8 cellular contexts compared by ENCODE assay signal in the genomic region with DNA sequence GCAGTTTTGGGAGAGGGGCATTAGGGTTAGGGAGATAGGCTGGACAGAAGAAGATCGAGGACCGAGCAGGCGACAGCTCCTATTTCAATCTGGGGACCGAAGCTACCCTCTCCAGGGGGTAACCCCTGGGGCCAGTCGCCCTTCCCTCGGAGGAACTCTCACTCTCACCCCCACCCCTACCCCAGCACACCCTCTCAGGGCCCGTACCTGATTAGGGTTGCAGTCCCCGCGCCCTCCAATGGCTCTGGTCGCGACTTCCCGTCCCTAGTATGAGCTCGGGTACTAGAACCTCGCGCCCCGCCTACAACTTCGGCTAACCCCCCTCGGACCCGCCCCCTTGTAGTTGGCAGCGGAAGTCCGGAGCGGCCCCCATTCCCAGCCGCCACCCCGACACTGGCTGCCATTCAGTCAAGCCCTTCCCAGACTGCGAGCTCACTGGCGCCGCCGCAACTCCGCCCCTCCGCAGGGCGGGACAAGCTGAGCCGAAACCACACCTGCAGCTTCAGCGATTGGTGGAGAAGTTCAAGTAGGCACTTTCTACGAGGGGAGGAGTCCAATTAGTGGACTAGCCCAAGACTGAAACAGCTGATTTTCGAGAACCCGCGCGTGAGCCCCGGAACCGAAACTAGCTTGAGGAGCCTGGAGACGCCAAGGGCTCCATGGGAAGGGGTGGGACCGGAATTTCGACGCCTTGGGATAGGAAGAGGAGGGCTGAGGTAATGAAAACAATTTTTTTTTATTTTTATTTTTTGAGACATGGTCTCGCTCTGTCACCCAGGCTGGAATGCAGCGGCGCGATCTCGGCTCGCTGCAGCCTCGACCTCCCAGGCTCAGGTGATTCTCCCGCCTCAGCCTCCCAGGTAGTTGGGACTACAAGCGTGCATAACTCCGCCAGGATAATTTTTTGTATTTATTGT. TPM values are rescaled to one million over a fixed set of nuclear protein-coding genes. Genes with fewer than 3 reads are reported as not detected.
DNase-seq lines count a peak whose midpoint lies in the region; ATAC-seq, FAIRE-seq and TF ChIP-seq lines count a peak whose summit lies in the region.

A gene (minus strand): TSS at position 257 of the 917 bp plus-strand sequence. CDS start 3,536 bp downstream, outside the sequence.

- H3K36me3 ChIP-seq in adipocyte (ENCODE audit: control insufficient read depth, insufficient read depth, low read length, severe bottlenecking) (peaks cover 21% of the 10 kb centered on the region), pancreas (peaks cover 0 to 12% (median 5%) of the 10 kb centered on the region in 3 donors), tibial artery (peaks cover 13 to 15% (median 13%) of the 10 kb centered on the region in 3 donors)

- peak; percentile 99 for FAIRE-seq in pancreas (lab: Jason Lieb, UNC)

- H3K27me3 ChIP-seq in adipocyte (replicated peaks; ENCODE audit: control insufficient read depth, insufficient read depth, low read length) (no peaks in the 10 kb centered on the region), pancreas (no peaks in the 10 kb centered on the region), tibial artery (no peaks in the 10 kb centered on the region)

- H3K4me1 ChIP-seq in adipocyte (ENCODE audit: control insufficient read depth, insufficient read depth, low read length) (peaks cover 16% of the 10 kb centered on the region), pancreas (peaks cover 0 to 8% (median 6%) of the 10 kb centered on the region in 3 donors), tibial artery (peaks cover 0 to 24% (median 13%) of the 10 kb centered on the region in 4 donors)

- TF ChIP-seq CTCF in GM12875 (IDR thresholded peaks at IDR 0.05; ENCODE audit: borderline replicate concordance, insufficient read depth, low read depth, low read length) (no peak), pancreas (IDR thresholded peaks at IDR 0.05) (no peak), tibial artery (IDR thresholded peaks at IDR 0.05) (no peak)

- H3K27ac ChIP-seq in pancreas (peak within 1 kb of the TSS; percentile 73 to 99 (median 96)), tibial artery (peak within 1 kb of the TSS; percentile 89 to 93)

- ATAC-seq in HG02798 (IDR thresholded peaks at IDR 0.05; ENCODE audit: poor library complexity, unreplicated experiment) (peak; percentile 98), Right ventricle myocardium superior (ENCODE audit: poor library complexity) (peak; percentile 99), pancreas (peak; percentile 95 to 98 (median 97))

- peak within 1 kb of the TSS; percentile 88 for H3K4me3 ChIP-seq in GM12875 (ENCODE audit: low read depth, low read length)
- peak within 1 kb of the TSS; percentile 99 for H3K4me3 ChIP-seq in adipocyte (ENCODE audit: low read length)
- peak within 1 kb of the TSS; percentile 47 to 82 (median 72) for H3K4me3 ChIP-seq in pancreas
- peak within 1 kb of the TSS; percentile 79 to 89 for H3K4me3 ChIP-seq in tibial artery

- H3K9me3 ChIP-seq in adipocyte (ENCODE audit: control insufficient read depth, low read length) (no peaks in the 10 kb centered on the region), pancreas (no peaks in the 10 kb centered on the region), tibial artery (no peaks in the 10 kb centered on the region)

- intact Hi-C loops in Right ventricle myocardium superior (cut with DNase I) (loop anchor here (10.0 kb wide), 2 partner anchors 55 to 105 kb away; a partner anchor contains a TSS), pancreas (cut with DNase I) (loop anchor here in 1 of 3 donors (10.0 kb wide), 1 partner anchor 75 kb away; no protein-coding TSS in a partner anchor), tibial artery (cut with DNase I; ENCODE audit: low total_unique reads) (loop anchor here (2.0 kb wide), 1 partner anchor 105 kb away; no protein-coding TSS in a partner anchor)

- peak within 1 kb of the TSS; percentile 100 for H3K9ac ChIP-seq in adipocyte (ENCODE audit: low read length)

- WGBS in pancreas, 2 donors: 0% methylated on average over 54 of the region's 54 CpGs

- peak; percentile 98 for DNase-seq in NCI-H1436 (lab: John Stamatoyannopoulos, UW)
- peak; percentile 98 for DNase-seq in T follicular helper cell (ENCODE audit: low read depth)
- peak; percentile 100 for DNase-seq in adipocyte (ENCODE audit: low read depth)
- peak; percentile 99 for DNase-seq in Right ventricle myocardium superior
- peak; percentile 95 to 99 (median 99) for DNase-seq in pancreas
- DNase-seq in tibial artery: peak; percentile 99 to 100

RNA-seq across cellular contexts. Expression of the gene that starts here (rescaled TPM):
- total RNA-seq in Right ventricle myocardium superior: 28.3 TPM
- total RNA-seq in pancreas: 10 to 100 TPM; 25.5 to 88.5 (median 38.4) TPM
- 10 to 100 TPM; 48.4 to 57.3 TPM for polyA plus RNA-seq in pancreas

Comparison
In these comparisons a context has a peak if more than half of its experiments do, and no peak if none do; other contexts are left out.
1. Peak in every context shown above with its lines: DNase-seq, ATAC-seq, H3K4me3 ChIP-seq and H3K27ac ChIP-seq.